1 cellular context compared by ENCODE assay signal in the genomic region with DNA sequence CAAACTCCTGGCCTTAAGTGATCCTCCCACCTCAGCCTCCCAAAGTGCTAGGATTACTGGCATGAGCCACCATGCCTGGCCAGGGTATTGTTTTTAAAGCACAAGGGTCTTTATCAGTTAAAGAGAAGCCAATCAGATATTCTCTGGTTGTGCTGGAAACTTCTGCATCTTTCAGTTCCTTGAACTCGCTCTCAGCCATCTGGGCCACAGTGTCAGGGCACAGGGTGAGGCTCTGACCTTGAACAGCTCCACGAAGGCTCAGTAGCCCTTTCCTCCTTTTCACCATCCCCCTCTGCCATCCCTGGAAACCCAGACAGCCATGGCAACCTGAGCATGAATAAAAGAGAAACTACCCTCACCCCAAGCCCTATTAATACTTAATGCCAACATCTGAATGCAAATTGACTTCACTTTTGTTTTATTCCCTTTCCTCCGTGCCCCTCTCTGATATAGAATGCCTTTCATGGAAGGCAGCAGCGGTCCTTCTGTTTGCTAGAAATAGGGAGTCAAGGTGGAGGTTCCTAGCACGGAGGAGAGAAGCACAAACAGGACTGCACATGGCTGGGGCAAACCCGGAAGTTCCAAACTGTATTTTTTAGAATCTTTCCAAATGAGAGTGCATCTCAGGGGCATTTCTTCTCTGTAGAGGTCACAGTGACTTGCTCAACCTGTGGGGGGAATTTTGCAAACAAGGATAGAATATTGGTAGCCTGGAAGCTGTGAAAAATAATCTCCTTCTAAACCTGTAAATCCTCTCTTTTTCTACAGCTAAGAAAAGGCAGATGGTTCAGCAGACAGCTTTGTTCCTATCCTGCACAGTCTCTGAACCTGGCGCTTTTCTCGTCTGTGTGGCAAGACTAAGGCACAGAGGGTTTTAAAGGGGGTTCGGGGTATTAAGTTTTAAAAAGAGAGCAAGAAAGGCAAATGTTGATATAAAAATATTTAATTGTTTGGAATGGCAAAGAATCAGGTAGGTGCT.
TF ChIP-seq lines count a peak whose summit lies in the region.

No MANE protein-coding gene starts in this region.

TF ChIP-seq in GM12878, 131 proteins besides CTCF, POLR2A, EP300 and RAD21 (continued from another document):
- no peak for TF ChIP-seq CUX1 (IDR thresholded peaks at IDR 0.05; ENCODE audit: insufficient replicate concordance, low read depth, low read length)
- TF ChIP-seq NFYA (IDR thresholded peaks at IDR 0.05; ENCODE audit: borderline replicate concordance, low read depth, low read length): no peak
- TF ChIP-seq KAT2A (conservative IDR thresholded peaks at IDR 0.05; ENCODE audit: control insufficient read depth, low read depth, low read length): no peak
- peak; percentile 41; the same call in 1 of the 2 replicates for TF ChIP-seq TAF1 (IDR thresholded peaks at IDR 0.05; ENCODE audit: borderline replicate concordance, low read depth, low read length)
- TF ChIP-seq EZH2 (IDR thresholded peaks at IDR 0.05; ENCODE audit: borderline replicate concordance, control insufficient read depth, low read depth, low read length): no peak
- TF ChIP-seq, protein P1, sequence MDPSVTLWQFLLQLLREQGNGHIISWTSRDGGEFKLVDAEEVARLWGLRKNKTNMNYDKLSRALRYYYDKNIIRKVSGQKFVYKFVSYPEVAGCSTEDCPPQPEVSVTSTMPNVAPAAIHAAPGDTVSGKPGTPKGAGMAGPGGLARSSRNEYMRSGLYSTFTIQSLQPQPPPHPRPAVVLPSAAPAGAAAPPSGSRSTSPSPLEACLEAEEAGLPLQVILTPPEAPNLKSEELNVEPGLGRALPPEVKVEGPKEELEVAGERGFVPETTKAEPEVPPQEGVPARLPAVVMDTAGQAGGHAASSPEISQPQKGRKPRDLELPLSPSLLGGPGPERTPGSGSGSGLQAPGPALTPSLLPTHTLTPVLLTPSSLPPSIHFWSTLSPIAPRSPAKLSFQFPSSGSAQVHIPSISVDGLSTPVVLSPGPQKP (IDR thresholded peaks at IDR 0.05; ENCODE audit: low read depth, low read length): 0 out of 2 replicates have a peak, but pooled peaks have one; percentile 29
- TF ChIP-seq CHD4 (IDR thresholded peaks at IDR 0.05): no peak
- no peak for TF ChIP-seq SMC3 (IDR thresholded peaks at IDR 0.05; ENCODE audit: borderline replicate concordance, low read length)
